8 cellular contexts compared by ENCODE assay signal in the genomic region with DNA sequence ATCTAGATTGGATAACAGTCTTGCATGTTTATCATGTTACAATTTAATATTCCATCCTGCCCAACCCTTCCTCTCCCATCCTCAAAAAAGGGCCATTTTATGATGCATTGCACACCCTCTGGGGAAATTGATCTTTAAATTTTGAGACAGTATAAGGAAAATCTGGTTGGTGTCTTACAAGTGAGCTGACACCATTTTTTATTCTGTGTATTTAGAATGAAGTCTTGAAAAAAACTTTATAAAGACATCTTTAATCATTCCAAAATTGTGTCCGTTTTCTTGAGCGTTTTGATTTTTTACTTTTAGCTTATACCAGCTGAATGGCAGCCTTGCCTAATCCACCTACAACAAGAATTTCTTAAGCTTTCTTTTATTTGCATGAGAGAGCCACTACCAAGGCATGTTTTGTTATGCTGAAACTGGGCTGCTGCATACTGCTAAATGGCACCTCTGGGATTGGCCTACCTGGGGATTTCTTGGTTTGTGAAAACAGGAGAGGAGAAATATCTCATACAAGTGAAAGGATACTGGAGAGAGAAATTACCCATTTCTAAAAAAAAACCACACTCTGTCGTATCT. TPM values are rescaled to one million over a fixed set of nuclear protein-coding genes. Genes with fewer than 3 reads are reported as not detected.
DNase-seq lines count a peak whose midpoint lies in the region; TF ChIP-seq lines count a peak whose summit lies in the region.

No MANE protein-coding gene starts in this region.

- peaks cover 4% of the 10 kb centered on the region for H3K27me3 Mint-ChIP-seq in activated T-helper 2 cell treated with anti-CD3 and anti-CD28 coated beads, Interferon-gamma antibody, Interleukin-2, Interleukin-4, amounts not matched to agents 10 μg/mL and 5 μg/mL and 100 μg/mL, durations not matched to agents 14 hours and 24 hours and 36 hours (ENCODE audit: low read depth)

- H3K9me3 Mint-ChIP-seq in activated T-helper 2 cell treated with anti-CD3 and anti-CD28 coated beads, Interferon-gamma antibody, Interleukin-2, Interleukin-4, amounts not matched to agents 10 μg/mL and 5 μg/mL and 100 μg/mL, durations not matched to agents 14 hours and 24 hours and 36 hours: no peaks in the 10 kb centered on the region

- H3K4me3 ChIP-seq in right atrium auricular region: peak overlapping the region; percentile 56 to 58
- peak overlapping the region; percentile 84; the same call in 1 of the 2 replicates for H3K4me3 ChIP-seq in iPS-18c (ENCODE audit: insufficient read depth, low read depth, low read length)
- peak overlapping the region; percentile 41 for H3K4me3 ChIP-seq in thymus (ENCODE audit: low read length)

- peak overlapping the region; percentile 99 for H3K27ac Mint-ChIP-seq in activated T-helper 2 cell treated with anti-CD3 and anti-CD28 coated beads, Interferon-gamma antibody, Interleukin-2, Interleukin-4, amounts not matched to agents 10 μg/mL and 5 μg/mL and 100 μg/mL, durations not matched to agents 14 hours and 24 hours and 36 hours

- WGBS in thymus: 93% methylated on average over 3 of the region's 3 CpGs

- peak overlapping the region; percentile 98 for H3K4me3 Mint-ChIP-seq in activated T-helper 2 cell treated with anti-CD3 and anti-CD28 coated beads, Interferon-gamma antibody, Interleukin-2, Interleukin-4, amounts not matched to agents 10 μg/mL and 5 μg/mL and 100 μg/mL, durations not matched to agents 14 hours and 24 hours and 36 hours (ENCODE audit: low read depth)

- peaks cover 38% of the 10 kb centered on the region for H3K36me3 ChIP-seq in right atrium auricular region
- peaks cover 14% of the 10 kb centered on the region for H3K36me3 ChIP-seq in thymus (ENCODE audit: control insufficient read depth, insufficient read depth)

- peaks cover 0 to 29% of the 10 kb centered on the region in 2 donors for H3K4me1 ChIP-seq in right atrium auricular region
- H3K4me1 ChIP-seq in thymus (ENCODE audit: control insufficient read depth, insufficient read depth, low read length): no peaks in the 10 kb centered on the region

- peaks cover 30% of the 10 kb centered on the region for H3K4me1 Mint-ChIP-seq in activated T-helper 2 cell treated with anti-CD3 and anti-CD28 coated beads, Interferon-gamma antibody, Interleukin-2, Interleukin-4, amounts not matched to agents 10 μg/mL and 5 μg/mL and 100 μg/mL, durations not matched to agents 14 hours and 24 hours and 36 hours (ENCODE audit: low read depth)

- H3K9me3 ChIP-seq in right atrium auricular region: no peaks in the 10 kb centered on the region
- no peaks in the 10 kb centered on the region for H3K9me3 ChIP-seq in iPS-18c (ENCODE audit: control insufficient read depth, insufficient read depth, low read length)
- H3K9me3 ChIP-seq in thymus (ENCODE audit: control insufficient read depth): no peaks in the 10 kb centered on the region

- intact Hi-C loops in cardiac septum (cut with DNase I): no loop called here
- intact Hi-C loops in activated T-helper 2 cell treated with anti-CD3 and anti-CD28 coated beads, Interferon-gamma antibody, Interleukin-2, Interleukin-4, amounts not matched to agents 10 μg/mL and 5 μg/mL and 100 μg/mL, durations not matched to agents 14 hours and 24 hours and 36 hours (cut with micrococcal nuclease): no loop called here

- H3K27me3 ChIP-seq in right atrium auricular region (no peaks in the 10 kb centered on the region), thymus (ENCODE audit: control insufficient read depth, insufficient read depth) (no peaks in the 10 kb centered on the region)

- DNase-seq in right atrium auricular region (ENCODE audit: low spot score): peak; percentile 48
- no peak for DNase-seq in cardiac septum (ENCODE audit: low spot score)
- DNase-seq in activated T-helper 2 cell treated with anti-CD3 and anti-CD28 coated beads, Interferon-gamma antibody, Interleukin-2, Interleukin-4, amounts not matched to agents 10 μg/mL and 5 μg/mL and 100 μg/mL, durations not matched to agents 14 hours and 24 hours and 36 hours (ENCODE audit: low spot score): no peak
- DNase-seq in NAMALWA (ENCODE audit: low spot score): no peak
- DNase-seq in effector CD8-positive, alpha-beta T cell (lab: John Stamatoyannopoulos, UW): no peak
- DNase-seq in medulla oblongata (ENCODE audit: extremely low spot score): no peak

- peaks cover 63% of the 10 kb centered on the region for H3K36me3 Mint-ChIP-seq in activated T-helper 2 cell treated with anti-CD3 and anti-CD28 coated beads, Interferon-gamma antibody, Interleukin-2, Interleukin-4, amounts not matched to agents 10 μg/mL and 5 μg/mL and 100 μg/mL, durations not matched to agents 14 hours and 24 hours and 36 hours (ENCODE audit: low read depth)

- H3K27ac ChIP-seq in right atrium auricular region (peak overlapping the region; percentile 92 to 95), thymus (ENCODE audit: low read depth) (peak overlapping the region; percentile 60)

- TF ChIP-seq CTCF in right atrium auricular region (IDR thresholded peaks at IDR 0.05): no peak

RNA-seq across cellular contexts. Expression of a gene that starts 52.3 kb away (rescaled TPM):
- 1 to 10 TPM; 6.1 to 8.0 TPM for total RNA-seq in right atrium auricular region
- total RNA-seq in cardiac septum: 7.5 TPM
- 8.2 and 9.3 TPM in 2 replicates for total RNA-seq in activated T-helper 2 cell treated with anti-CD3 and anti-CD28 coated beads, Interferon-gamma antibody, Interleukin-2, Interleukin-4, amounts not matched to agents 10 μg/mL and 5 μg/mL and 100 μg/mL, durations not matched to agents 14 hours and 24 hours and 36 hours
- polyA plus RNA-seq in thymus: 16.6 TPM

RNA-seq across cellular contexts. Expression of a gene that starts 52.5 kb away (rescaled TPM):
- total RNA-seq in right atrium auricular region (10 to 100 TPM; 14.3 to 21.8 TPM), cardiac septum (24.7 TPM)
- 65.9 and 70.1 TPM in 2 replicates for total RNA-seq in activated T-helper 2 cell treated with anti-CD3 and anti-CD28 coated beads, Interferon-gamma antibody, Interleukin-2, Interleukin-4, amounts not matched to agents 10 μg/mL and 5 μg/mL and 100 μg/mL, durations not matched to agents 14 hours and 24 hours and 36 hours
- polyA plus RNA-seq in thymus: 18.8 TPM
